ENCODE assay signal across 21 cellular contexts in the genomic region with DNA sequence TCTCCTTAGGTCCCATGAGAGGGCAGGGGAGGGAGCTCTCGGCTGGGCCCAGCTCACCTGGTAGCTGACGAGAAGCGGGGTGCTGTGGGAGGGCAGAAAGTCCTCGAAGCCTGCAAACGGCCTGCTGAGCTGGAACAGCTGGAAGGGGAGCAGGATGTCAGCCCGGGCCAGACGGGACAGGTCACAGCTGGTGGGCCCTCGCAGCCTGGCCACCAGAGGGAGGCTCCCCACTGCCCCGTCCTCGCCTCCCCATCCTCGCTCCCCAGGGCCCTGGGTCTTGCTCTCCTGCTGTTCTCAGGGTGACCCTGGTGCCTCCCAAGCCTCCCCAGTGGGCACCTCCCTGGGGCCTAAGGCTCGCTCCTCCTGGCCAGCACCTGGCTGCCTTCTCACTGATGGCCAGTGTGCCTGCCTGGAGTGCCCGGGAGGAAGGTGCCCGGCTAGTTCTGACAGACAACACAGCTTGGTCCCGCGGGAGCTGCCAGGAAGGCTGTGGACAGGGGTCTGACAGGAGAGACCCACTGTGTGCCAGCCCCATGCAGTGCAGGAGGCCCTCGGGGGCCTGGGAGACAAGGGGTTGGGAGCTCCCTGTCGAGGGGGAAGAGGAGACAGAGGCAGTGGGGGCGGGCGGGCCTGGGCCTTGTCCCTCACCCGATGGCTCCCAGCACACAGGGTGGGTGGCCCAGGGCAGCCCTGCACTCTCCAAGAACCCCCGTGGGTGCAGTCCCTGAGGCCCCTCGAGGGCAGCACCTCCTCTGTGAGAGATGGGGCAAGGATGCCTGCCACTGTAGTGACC. TPM values are rescaled to one million over a fixed set of nuclear protein-coding genes. Genes with fewer than 3 reads are reported as not detected.
DNase-seq lines count a peak whose midpoint lies in the region; ATAC-seq and TF ChIP-seq lines count a peak whose summit lies in the region.
"Had no signal": no experiment of that assay in that cellular context is flagged by ENCODE, and none has a peak within 500 bp of the region (broad histone marks: within the 10 kb centered on the region; RNA-seq: fewer than 3 reads in every experiment).

No MANE protein-coding gene starts in this region.

- H3K27ac Mint-ChIP-seq in activated T-cell treated with anti-CD3 and anti-CD28 coated beads, Interleukin-2, amount 50 U/mL, for 24 hours = peak overlapping the region; percentile 11

- H3K4me1 ChIP-seq in gastroesophageal sphincter (peaks cover 0 to 39% (median 0%) of the 10 kb centered on the region in 3 donors), spleen (peaks cover 10 to 72% (median 47%) of the 10 kb centered on the region in 6 donors)

- H3K27me3 ChIP-seq in gastroesophageal sphincter (no peaks in the 10 kb centered on the region), spleen (replicated peaks in 1 of 7) (no peaks in the 10 kb centered on the region)

- in situ Hi-C loops in astrocyte of the cerebellum (cut with HindIII; ENCODE audit: low sequenced_read_pairs) = no loop called here

- H3K27ac ChIP-seq in gastroesophageal sphincter (peak overlapping the region in 2 of 4 donors; percentile 30 to 48), spleen (peak overlapping the region in 3 of 8 donors; percentile 17 to 69 (median 46))

- H3K27me3 Mint-ChIP-seq in activated T-cell treated with anti-CD3 and anti-CD28 coated beads, Interleukin-2, amount 50 U/mL, for 24 hours = no peaks in the 10 kb centered on the region

- H3K4me3 ChIP-seq in astrocyte of the cerebellum (ENCODE audit: low read depth, low read length) (no peak overlapping the region), gastroesophageal sphincter (no peak overlapping the region), spleen (no peak overlapping the region)
- H3K4me3 ChIP-seq: GM12878 had no signal

- WGBS in gastroesophageal sphincter (ENCODE audit: low coverage in 1 of 2), 2 donors = no CpG with 5 or more reads among the region's 23 CpGs
- 90 to 95% (median 93%) methylated on average over 15 to 23 of the region's 23 CpGs for WGBS in spleen, 5 donors

- no peak for TF ChIP-seq POLR2A in gastroesophageal sphincter (IDR thresholded peaks at IDR 0.05)
- no peak for TF ChIP-seq POLR2A in spleen (IDR thresholded peaks at IDR 0.05)

- H3K9me3 ChIP-seq in gastroesophageal sphincter (no peaks in the 10 kb centered on the region), spleen (no peaks in the 10 kb centered on the region)

- DNase-seq in activated T-cell treated with anti-CD3 and anti-CD28 coated beads, Interleukin-2, amount 50 U/mL, for 24 hours = no peak
- no peak for DNase-seq in activated T-cell treated with anti-CD3 and anti-CD28 coated beads, Interleukin-2, amount 50 U/mL, for 1 hour
- DNase-seq in astrocyte of the cerebellum (ENCODE audit: low read depth) (no peak), spleen (peak; percentile 68), GM19240 (ENCODE audit: insufficient read length, low spot score) (no peak)
- DNase-seq: 8988T; CD8-positive, alpha-beta memory T cell; DND-41; GDM1; HCEC 1CT; MV-4-11; NCI-H1417 treated with DMSO at 0.1 percent for 48 hours; NCI-H1930; NCI-H2171; NCI-H446; NCI-H748 treated with DMSO at 0.1 percent for 48 hours; PC-3 had no signal

- intact Hi-C loops in spleen (cut with DNase I; ENCODE audit: low total_unique reads) = no loop called here

- no peak overlapping the region for H3K4me3 Mint-ChIP-seq in activated T-cell treated with anti-CD3 and anti-CD28 coated beads, Interleukin-2, amount 50 U/mL, for 24 hours

- no peak for TF ChIP-seq EP300 in gastroesophageal sphincter (IDR thresholded peaks at IDR 0.05)

- H3K36me3 Mint-ChIP-seq in activated T-cell treated with anti-CD3 and anti-CD28 coated beads, Interleukin-2, amount 50 U/mL, for 24 hours (ENCODE audit: low read depth) = peaks cover 86% of the 10 kb centered on the region

- H3K9me3 Mint-ChIP-seq in activated T-cell treated with anti-CD3 and anti-CD28 coated beads, Interleukin-2, amount 50 U/mL, for 24 hours = no peaks in the 10 kb centered on the region
- H3K9me3 Mint-ChIP-seq: CD8-positive, alpha-beta memory T cell had no signal

- TF ChIP-seq CTCF in astrocyte of the cerebellum (IDR thresholded peaks at IDR 0.05; ENCODE audit: low read depth, low read length, missing control alignments) (peak; percentile 6), gastroesophageal sphincter (IDR thresholded peaks at IDR 0.05) (no peak), spleen (IDR thresholded peaks at IDR 0.05 in 8 of 11, conservative IDR thresholded peaks at IDR 0.05 in 3 of 11) (no peak)

- H3K4me1 Mint-ChIP-seq in activated T-cell treated with anti-CD3 and anti-CD28 coated beads, Interleukin-2, amount 50 U/mL, for 24 hours (ENCODE audit: low read depth) = peaks cover 19% of the 10 kb centered on the region

- H3K36me3 ChIP-seq in gastroesophageal sphincter (peaks cover 0 to 92% of the 10 kb centered on the region in 2 donors), spleen (peaks cover 9 to 100% (median 90%) of the 10 kb centered on the region in 6 donors)

- peak; percentile 29 for ATAC-seq in gastroesophageal sphincter
- ATAC-seq in GM18858 (IDR thresholded peaks at IDR 0.05; ENCODE audit: unreplicated experiment) = no peak
- ATAC-seq in HG03442 (IDR thresholded peaks at IDR 0.05; ENCODE audit: unreplicated experiment) = no peak
- ATAC-seq: PC-3 had no signal

RNA-seq across cellular contexts. Expression of a gene that starts 20.3 kb away (rescaled TPM):
- total RNA-seq in gastroesophageal sphincter (100 to 1,000 TPM; 311 to 452 (median 349) TPM), spleen (100 to 1,000 TPM; 138 to 275 (median 216) TPM)
- 100 to 1,000 TPM; 480 to 562 (median 522) TPM for polyA plus RNA-seq in spleen

RNA-seq across cellular contexts. Expression of a gene that starts 28.9 kb away (rescaled TPM):
- total RNA-seq in gastroesophageal sphincter = 100 to 1,000 TPM; 117 to 228 (median 150) TPM
- 100 to 1,000 TPM; 106 to 152 (median 123) TPM for total RNA-seq in spleen
- polyA plus RNA-seq in spleen = 100 to 1,000 TPM in 2 of 3 donors, 10 to 100 TPM in 1; 70.8 to 144 (median 105) TPM

RNA-seq across cellular contexts. Expression of a gene that starts 50.0 kb away (rescaled TPM):
- 10 to 100 TPM; 14.9 to 67.2 (median 20.9) TPM for total RNA-seq in gastroesophageal sphincter
- total RNA-seq in spleen = 100 to 1,000 TPM in 5 of 7 donors, 10 to 100 TPM in 2; 51.7 to 230 (median 168) TPM
- polyA plus RNA-seq in spleen = 10 to 100 TPM; 16.2 to 62.0 (median 29.8) TPM

RNA-seq across cellular contexts. Expression of a gene that starts 57.1 kb away (rescaled TPM):
- 10 to 100 TPM in 3 of 4 donors, 1 to 10 TPM in 1; 9.5 to 29.8 (median 14.6) TPM for total RNA-seq in gastroesophageal sphincter
- total RNA-seq in spleen = 100 to 1,000 TPM; 161 to 258 (median 237) TPM
- 100 to 1,000 TPM; 205 to 356 (median 329) TPM for polyA plus RNA-seq in spleen
